ENCODE assay signal across 14 cellular contexts in genomic region chr11:35933572-35933925, GRCh38. TPM values are rescaled to one million over a fixed set of nuclear protein-coding genes. Genes with fewer than 3 reads are reported as not detected.
A peak's percentile ranks its signal among the peaks of the same experiment; 100 is the strongest.
DNase-seq lines count a peak whose midpoint lies in the region; ATAC-seq and TF ChIP-seq lines count a peak whose summit lies in the region.
"Had no signal": no experiment of that assay in that cellular context is flagged by ENCODE, and none has a peak within 500 bp of the region (broad histone marks: within the 10 kb centered on the region; RNA-seq: fewer than 3 reads in every experiment).

No MANE protein-coding gene starts in this region.

- no peak for TF ChIP-seq CTCF in MCF 10A (IDR thresholded peaks at IDR 0.05; ENCODE audit: unreplicated experiment)
- no peak for TF ChIP-seq CTCF in mammary epithelial cell (conservative IDR thresholded peaks at IDR 0.05 in 1 of 2, IDR thresholded peaks at IDR 0.05 in 1 of 2; ENCODE audit: extremely low read depth in 1 of 2, insufficient read depth in 1 of 2, low read depth in 1 of 2, low read length in 2 of 2)

- H3K4me1 ChIP-seq in mammary epithelial cell (ENCODE audit: insufficient read depth, low read length): peaks cover 22% of the 10 kb centered on the region

- ATAC-seq in HG02938 (IDR thresholded peaks at IDR 0.05; ENCODE audit: unreplicated experiment): no peak
- no peak for ATAC-seq in HG02610 (IDR thresholded peaks at IDR 0.05; ENCODE audit: unreplicated experiment)
- ATAC-seq: GM12878, GM23338 had no signal

- H3K36me3 Mint-ChIP-seq in MCF 10A (ENCODE audit: insufficient read depth, unreplicated experiment): no peaks in the 10 kb centered on the region
- H3K36me3 Mint-ChIP-seq in dendritic cell treated with granulocyte-macrophage colony-stimulating factor and Interleukin-4, amounts not matched to agents 40 ng/mL and 50 ng/mL, for 4 days (ENCODE audit: low read depth): no peaks in the 10 kb centered on the region
- H3K36me3 Mint-ChIP-seq: CD4-positive, alpha-beta memory T cell had no signal

- intact Hi-C loops in MCF 10A (cut with micrococcal nuclease) (no loop called here), mammary epithelial cell (cut with micrococcal nuclease) (no loop called here)
- intact Hi-C loops in dendritic cell treated with granulocyte-macrophage colony-stimulating factor and Interleukin-4, amounts not matched to agents 40 ng/mL and 50 ng/mL, for 4 days (cut with micrococcal nuclease): no loop called here

- CTCF ChIA-PET in MCF 10A (lab: Yijun Ruan, JAX): interaction anchor here (0.5 to 1.1 kb wide), 2 partner anchors 14 to 62 kb away, joined by 3 read pairs; no protein-coding TSS in a partner anchor
- CTCF ChIA-PET in mammary epithelial cell (lab: Charles Lee; ENCODE audit: low non-redundant PET): no interaction called here

- H3K27ac ChIP-seq in mammary epithelial cell (ENCODE audit: insufficient read depth, low read depth, low read length): no peak overlapping the region

- POLR2A ChIA-PET in MCF 10A (lab: Yijun Ruan, JAX): interaction anchor here (1.1 to 1.9 kb wide), 7 partner anchors 9 to 316 kb away, joined by 3 to 11 read pairs (median 4); no protein-coding TSS in a partner anchor

- H3K27me3 ChIP-seq in mammary epithelial cell (ENCODE audit: insufficient read depth, low read length): no peaks in the 10 kb centered on the region

- H3K9me3 Mint-ChIP-seq in MCF 10A (ENCODE audit: unreplicated experiment): peaks cover 6% of the 10 kb centered on the region
- peaks cover 8% of the 10 kb centered on the region for H3K9me3 Mint-ChIP-seq in dendritic cell treated with granulocyte-macrophage colony-stimulating factor and Interleukin-4, amounts not matched to agents 40 ng/mL and 50 ng/mL, for 4 days
- H3K9me3 Mint-ChIP-seq: CD4-positive, alpha-beta memory T cell; GM23338; H9 had no signal

- no peaks in the 10 kb centered on the region for H4K20me1 ChIP-seq in mammary epithelial cell (ENCODE audit: insufficient read depth, low read length)

- no peaks in the 10 kb centered on the region for H3K79me2 ChIP-seq in mammary epithelial cell (ENCODE audit: insufficient read depth, low read length)

- H3K9me3 ChIP-seq in mammary epithelial cell (replicated peaks; ENCODE audit: insufficient read depth, low read length): no peaks in the 10 kb centered on the region

- no peak overlapping the region for H3K4me2 ChIP-seq in mammary epithelial cell (ENCODE audit: insufficient read depth, low read depth, low read length)
- H3K4me2 ChIP-seq: GM23338 had no signal

- H3K4me1 Mint-ChIP-seq in MCF 10A (ENCODE audit: insufficient read depth, unreplicated experiment): peaks cover 16% of the 10 kb centered on the region
- H3K4me1 Mint-ChIP-seq in dendritic cell treated with granulocyte-macrophage colony-stimulating factor and Interleukin-4, amounts not matched to agents 40 ng/mL and 50 ng/mL, for 4 days (ENCODE audit: low read depth): peaks cover 30% of the 10 kb centered on the region
- H3K4me1 Mint-ChIP-seq: CD4-positive, alpha-beta memory T cell had no signal

- no peak overlapping the region for H3K4me3 Mint-ChIP-seq in MCF 10A (ENCODE audit: unreplicated experiment)
- no peak overlapping the region for H3K4me3 Mint-ChIP-seq in dendritic cell treated with granulocyte-macrophage colony-stimulating factor and Interleukin-4, amounts not matched to agents 40 ng/mL and 50 ng/mL, for 4 days
- H3K4me3 Mint-ChIP-seq: CD4-positive, alpha-beta memory T cell; GM23338; H9 had no signal

- in situ Hi-C loops in mammary epithelial cell (cut with MboI; ENCODE audit: low sequenced_read_pairs in 2 of 2): no loop called here

- no TSS peak for BruUV-seq in MCF 10A (replicated peaks; lab: Mats Ljungman, UMichigan)
- no TSS peak for BruUV-seq in mammary epithelial cell (replicated peaks; lab: Mats Ljungman, UMichigan)

- no peak overlapping the region for H2AFZ ChIP-seq in mammary epithelial cell (ENCODE audit: low read depth, low read length)
- H2AFZ ChIP-seq: GM23338 had no signal

- H3K27ac Mint-ChIP-seq in MCF 10A (ENCODE audit: low read depth, unreplicated experiment): peak overlapping the region; percentile 84
- peak overlapping the region; percentile 58 for H3K27ac Mint-ChIP-seq in dendritic cell treated with granulocyte-macrophage colony-stimulating factor and Interleukin-4, amounts not matched to agents 40 ng/mL and 50 ng/mL, for 4 days
- H3K27ac Mint-ChIP-seq: CD4-positive, alpha-beta memory T cell; GM23338; H9 had no signal

- no peak overlapping the region for H3K9ac ChIP-seq in mammary epithelial cell (ENCODE audit: insufficient read depth, low read length)

- no peak for DNase-seq in MCF 10A (ENCODE audit: unreplicated experiment)
- DNase-seq in mammary epithelial cell: no peak
- DNase-seq in fibroblast of peridontal ligament (ENCODE audit: extremely low read depth): peak; percentile 14
- no peak for DNase-seq in NCI-H510A treated with DMSO at 0.1 percent for 48 hours (lab: John Stamatoyannopoulos, UW)
- DNase-seq: 8988T; C1 segment of cervical spinal cord; CD4-positive, alpha-beta memory T cell; DMS79; H9 had no signal

- H3K4me3 ChIP-seq in mammary epithelial cell (replicated peaks in 1 of 3; ENCODE audit: insufficient read depth in 1 of 3, low read depth in 2 of 3, low read length in 3 of 3): no peak overlapping the region
- H3K4me3 ChIP-seq: GM12878, GM23338 had no signal

- dilution Hi-C loops in mammary epithelial cell (cut with HindIII; ENCODE audit: low sequenced_read_pairs): no loop called here

- WGBS in mammary epithelial cell (ENCODE audit: low coverage, missing lambda C conversion rate): 69% methylated on average over 3 of the region's 3 CpGs

- no peaks in the 10 kb centered on the region for H3K27me3 Mint-ChIP-seq in MCF 10A (ENCODE audit: insufficient read depth, unreplicated experiment)
- H3K27me3 Mint-ChIP-seq in dendritic cell treated with granulocyte-macrophage colony-stimulating factor and Interleukin-4, amounts not matched to agents 40 ng/mL and 50 ng/mL, for 4 days: peaks cover 7% of the 10 kb centered on the region

- no peaks in the 10 kb centered on the region for H3K36me3 ChIP-seq in mammary epithelial cell (ENCODE audit: insufficient read depth, low read length)

RNA-seq across cellular contexts. Expression of gene LDLRAD3, which starts 10.3 kb away (rescaled TPM):
- total RNA-seq in MCF 10A (2022) (39.2 and 55.7 TPM in 2 replicates), mammary epithelial cell (10 to 100 TPM; 15.3 to 18.4 TPM)
- polyA plus RNA-seq in mammary epithelial cell: 11.5 TPM
- polyA minus RNA-seq in mammary epithelial cell: 33.4 TPM
- total RNA-seq: CD4-positive, alpha-beta memory T cell had no signal
- polyA plus RNA-seq: CD4-positive, alpha-beta memory T cell had no signal
